ENCODE assay signal across 18 cellular contexts in genomic region chr14:101495827-101496778, GRCh38.
DNase-seq lines count a peak whose midpoint lies in the region; ATAC-seq and TF ChIP-seq lines count a peak whose summit lies in the region.
"Had no signal": no experiment of that assay in that cellular context is flagged by ENCODE, and none has a peak within 500 bp of the region (broad histone marks: within the 10 kb centered on the region; RNA-seq: fewer than 3 reads in every experiment).

No MANE protein-coding gene starts in this region.

- H3K27ac ChIP-seq in left ventricle myocardium inferior (replicated peaks) (no peak overlapping the region), uterus (no peak overlapping the region)
- H3K27ac ChIP-seq: ascending aorta, SJSA1 had no signal

- no peak overlapping the region for H3K4me3 Mint-ChIP-seq in activated naive CD4-positive, alpha-beta T cell treated with anti-CD3 and anti-CD28 coated beads, Interleukin-2, amount 10 ng/mL, durations not matched to agents 7 days and 5 days
- H3K4me3 Mint-ChIP-seq: CD4-positive, alpha-beta T cell had no signal

- H3K36me3 ChIP-seq in left ventricle myocardium inferior (no peaks in the 10 kb centered on the region), uterus (no peaks in the 10 kb centered on the region)
- H3K36me3 ChIP-seq: ascending aorta, HAP-1, SJSA1 had no signal

- H3K27me3 Mint-ChIP-seq in activated naive CD4-positive, alpha-beta T cell treated with anti-CD3 and anti-CD28 coated beads, Interleukin-2, amount 10 ng/mL, durations not matched to agents 7 days and 5 days = peaks cover 62% of the 10 kb centered on the region

- H3K4me1 Mint-ChIP-seq in activated naive CD4-positive, alpha-beta T cell treated with anti-CD3 and anti-CD28 coated beads, Interleukin-2, amount 10 ng/mL, durations not matched to agents 7 days and 5 days = no peaks in the 10 kb centered on the region

- H3K9me3 ChIP-seq in left ventricle myocardium inferior (replicated peaks) (no peaks in the 10 kb centered on the region), uterus (no peaks in the 10 kb centered on the region)
- H3K9me3 ChIP-seq: ascending aorta, HAP-1, SJSA1 had no signal

- no peaks in the 10 kb centered on the region for H3K9me3 Mint-ChIP-seq in activated naive CD4-positive, alpha-beta T cell treated with anti-CD3 and anti-CD28 coated beads, Interleukin-2, amount 10 ng/mL, durations not matched to agents 7 days and 5 days
- H3K9me3 Mint-ChIP-seq: CD4-positive, alpha-beta T cell had no signal

- H3K27me3 ChIP-seq in left ventricle myocardium inferior (ENCODE audit: low read depth) = peaks cover 94% of the 10 kb centered on the region
- H3K27me3 ChIP-seq in uterus = no peaks in the 10 kb centered on the region
- H3K27me3 ChIP-seq: ascending aorta, SJSA1 had no signal

- no peak for TF ChIP-seq POLR2A in uterus (IDR thresholded peaks at IDR 0.05)

- no peak for TF ChIP-seq CTCF in left ventricle myocardium inferior (IDR thresholded peaks at IDR 0.05; ENCODE audit: borderline replicate concordance)
- no peak for TF ChIP-seq CTCF in uterus (IDR thresholded peaks at IDR 0.05)

- no peak overlapping the region for H3K27ac Mint-ChIP-seq in activated naive CD4-positive, alpha-beta T cell treated with anti-CD3 and anti-CD28 coated beads, Interleukin-2, amount 10 ng/mL, durations not matched to agents 7 days and 5 days
- H3K27ac Mint-ChIP-seq: CD4-positive, alpha-beta T cell had no signal

- no peaks in the 10 kb centered on the region for H3K4me1 ChIP-seq in left ventricle myocardium inferior
- H3K4me1 ChIP-seq in uterus = no peaks in the 10 kb centered on the region
- H3K4me1 ChIP-seq: ascending aorta, HAP-1, SJSA1 had no signal

- ATAC-seq in SK-N-SH treated with all-trans-retinoic acid at 6 μM for 48 hours (no peak), HG03565 (IDR thresholded peaks at IDR 0.05; ENCODE audit: unreplicated experiment) (no peak)
- ATAC-seq: K562 had no signal

- CTCF ChIA-PET in activated naive CD4-positive, alpha-beta T cell treated with anti-CD3 and anti-CD28 coated beads, Interleukin-2, amount 10 ng/mL, durations not matched to agents 7 days and 5 days (lab: Charles Lee) = no interaction called here

- no peak overlapping the region for H3K4me3 ChIP-seq in left ventricle myocardium inferior
- H3K4me3 ChIP-seq in uterus = no peak overlapping the region
- H3K4me3 ChIP-seq: ascending aorta, HAP-1, K562, SJSA1 had no signal

- no peaks in the 10 kb centered on the region for H3K36me3 Mint-ChIP-seq in activated naive CD4-positive, alpha-beta T cell treated with anti-CD3 and anti-CD28 coated beads, Interleukin-2, amount 10 ng/mL, durations not matched to agents 7 days and 5 days

- DNase-seq in activated naive CD4-positive, alpha-beta T cell treated with anti-CD3 and anti-CD28 coated beads, Interleukin-2, amount 10 ng/mL, durations not matched to agents 7 days and 5 days = peak; percentile 16
- DNase-seq in activated naive CD4-positive, alpha-beta T cell treated with Interleukin-2 at 50 U/mL for 16 hours = no peak
- DNase-seq in left ventricle myocardium inferior (peak; percentile 4), mesenteric fat pad (ENCODE audit: low spot score) (peak; percentile 60), uterus (peak; percentile 9 to 11), cerebellar nuclear complex (lab: John Stamatoyannopoulos, UW) (no peak)
- DNase-seq: activated CD4-positive, alpha-beta T cell treated with anti-CD3 and anti-CD28 coated beads, Interleukin-2, amount 50 U/mL, for 48 hours; dermis blood vessel endothelial cell; NCI-H1105; occipital lobe; T1000 had no signal

- intact Hi-C loops in left ventricle myocardium inferior (cut with micrococcal nuclease) (no loop called here), uterus (cut with DNase I; ENCODE audit: low total_unique reads) (no loop called here)

TF ChIP-seq in SK-N-SH treated with all-trans-retinoic acid at 6 μM for 48 hours, 23 proteins besides CTCF, POLR2A, EP300 and RAD21:
- TF ChIP-seq OSR1 (CRISPR knock-in tag; IDR thresholded peaks at IDR 0.05) (no peak), ZNF70 (CRISPR knock-in tag; IDR thresholded peaks at IDR 0.05) (no peak), ZNF8 (CRISPR knock-in tag; IDR thresholded peaks at IDR 0.05) (no peak), CREB5 (CRISPR knock-in tag; IDR thresholded peaks at IDR 0.05; ENCODE audit: low read depth) (no peak), CSDC2 (CRISPR knock-in tag; IDR thresholded peaks at IDR 0.05) (no peak), SNAI2 (CRISPR knock-in tag; IDR thresholded peaks at IDR 0.05) (no peak), CSRNP3 (CRISPR knock-in tag; IDR thresholded peaks at IDR 0.05) (no peak), PATZ1 (CRISPR knock-in tag; IDR thresholded peaks at IDR 0.05; ENCODE audit: borderline replicate concordance) (no peak)
TF ChIP-seq in SK-N-SH treated with all-trans-retinoic acid at 6 μM for 48 hours: peak in this region for 0.

Comparison
In these comparisons a context has a peak if more than half of its experiments do, and no peak if none do; other contexts are left out.
1. DNase-seq: peak in activated naive CD4-positive, alpha-beta T cell treated with anti-CD3 and anti-CD28 coated beads, Interleukin-2, amount 10 ng/mL, durations not matched to agents 7 days and 5 days (single experiment), left ventricle myocardium inferior (single experiment), mesenteric fat pad (single experiment) and uterus (2 of 2); none in activated naive CD4-positive, alpha-beta T cell treated with Interleukin-2 at 50 U/mL for 16 hours (single experiment) and cerebellar nuclear complex (0 of 2).